ENCODE assay signal across 7 cellular contexts in genomic region chr2:233443511-233444183, GRCh38.
A peak's percentile ranks its signal among the peaks of the same experiment; 100 is the strongest.
DNase-seq lines count a peak whose midpoint lies in the region; FAIRE-seq and TF ChIP-seq lines count a peak whose summit lies in the region.

No MANE protein-coding gene starts in this region.

- H3K9me2 ChIP-seq in Loucy (replicated peaks; ENCODE audit: low read depth, low read length): no peaks in the 10 kb centered on the region

- H3K27ac Mint-ChIP-seq in osteocyte (ENCODE audit: unreplicated experiment): no peak overlapping the region

- peaks cover 28% of the 10 kb centered on the region for H3K36me3 Mint-ChIP-seq in osteocyte (ENCODE audit: unreplicated experiment)

- DNase-seq in GM12891 (ENCODE audit: insufficient read length, low spot score) (peak; percentile 93), SK-N-MC (ENCODE audit: low read depth, low spot score) (peak; percentile 47), activated gamma-delta T cell treated with Interleukin-2 at 50 U/mL for 16 hours (peak; percentile 82), foreskin melanocyte (peak; percentile 37), osteocyte (ENCODE audit: extremely low spot score, unreplicated experiment) (no peak), tibial artery (peak; percentile 69 to 91)

- no peak overlapping the region for H3K4me3 ChIP-seq in Loucy (ENCODE audit: low read length, poor library complexity, severe bottlenecking)
- H3K4me3 ChIP-seq in SK-N-MC: no peak overlapping the region
- H3K4me3 ChIP-seq in tibial artery: no peak overlapping the region

- peak; percentile 94 for FAIRE-seq in GM12891 (lab: Jason Lieb, UNC)

- H3K4me3 Mint-ChIP-seq in osteocyte (ENCODE audit: unreplicated experiment): no peak overlapping the region

- H3K36me3 ChIP-seq in Loucy (ENCODE audit: insufficient read depth, low read length): peaks cover 91% of the 10 kb centered on the region; the same call in 1 of the 2 replicates
- peaks cover 55% of the 10 kb centered on the region for H3K36me3 ChIP-seq in SK-N-MC (ENCODE audit: insufficient read depth, low read length)
- H3K36me3 ChIP-seq in tibial artery: peaks cover 23 to 83% (median 40%) of the 10 kb centered on the region in 3 donors

- TF ChIP-seq POLR2A in GM12891 (IDR thresholded peaks at IDR 0.05; ENCODE audit: low read depth, low read length): no peak

- intact Hi-C loops in tibial artery (cut with DNase I; ENCODE audit: low total_unique reads): loop anchor here (5.0 to 10.0 kb wide), 5 partner anchors 36 to 261 kb away; partner anchors contain the start of gene DGKD

- H3K27me3 Mint-ChIP-seq in osteocyte (ENCODE audit: unreplicated experiment): no peaks in the 10 kb centered on the region

- H3K4me1 Mint-ChIP-seq in osteocyte (ENCODE audit: unreplicated experiment): peaks cover 10% of the 10 kb centered on the region

- H3K4me2 ChIP-seq in Loucy (ENCODE audit: low read depth, low read length, poor library complexity, severe bottlenecking): no peak overlapping the region

- no peak overlapping the region for H3K9ac ChIP-seq in Loucy (ENCODE audit: low read depth, low read length, poor library complexity, severe bottlenecking)
- peak overlapping the region; percentile 55 for H3K9ac ChIP-seq in SK-N-MC (ENCODE audit: insufficient read length)

- peak overlapping the region; percentile 69 for H3K27ac ChIP-seq in SK-N-MC
- peak overlapping the region in 1 of 2 donors; percentile 38 for H3K27ac ChIP-seq in tibial artery

- no peaks in the 10 kb centered on the region for H3K79me2 ChIP-seq in Loucy (ENCODE audit: insufficient read depth, low read length)

- no peaks in the 10 kb centered on the region for H4K20me1 ChIP-seq in Loucy (ENCODE audit: insufficient read depth, low read length, poor library complexity, severe bottlenecking)

- no peak overlapping the region for H2AFZ ChIP-seq in Loucy (ENCODE audit: low read length)

- TF ChIP-seq CTCF in Loucy (conservative IDR thresholded peaks at IDR 0.05; ENCODE audit: low read length) (peak; percentile 84), osteocyte (IDR thresholded peaks at IDR 0.05) (peak; percentile 89), tibial artery (IDR thresholded peaks at IDR 0.05) (peak; percentile 81 to 92)

- no peaks in the 10 kb centered on the region for H3K9me3 Mint-ChIP-seq in osteocyte (ENCODE audit: unreplicated experiment)

- H3K9me3 ChIP-seq in Loucy (ENCODE audit: insufficient read depth, low read depth, low read length): no peaks in the 10 kb centered on the region
- no peaks in the 10 kb centered on the region for H3K9me3 ChIP-seq in SK-N-MC (ENCODE audit: low read depth, low read length)
- no peaks in the 10 kb centered on the region for H3K9me3 ChIP-seq in tibial artery

- H3F3A ChIP-seq in Loucy (ENCODE audit: low read depth): no peaks in the 10 kb centered on the region

- H3K4me1 ChIP-seq in Loucy (ENCODE audit: insufficient read depth, low read length, poor library complexity, severe bottlenecking) (no peaks in the 10 kb centered on the region), tibial artery (peaks cover 0 to 17% (median 6%) of the 10 kb centered on the region in 4 donors)

- H3K27me3 ChIP-seq in Loucy (ENCODE audit: insufficient read depth, low read length, poor library complexity, severe bottlenecking): no peaks in the 10 kb centered on the region
- no peaks in the 10 kb centered on the region for H3K27me3 ChIP-seq in tibial artery

TF ChIP-seq in GM12891, 5 proteins besides CTCF, POLR2A, EP300 and RAD21:
- TF ChIP-seq SPI1 (IDR thresholded peaks at IDR 0.05; ENCODE audit: low read depth, low read length) (no peak), POLR2AphosphoS5 (IDR thresholded peaks at IDR 0.05; ENCODE audit: low read depth, low read length) (no peak), POU2F2 (IDR thresholded peaks at IDR 0.05; ENCODE audit: low read depth, low read length) (no peak), TAF1 (IDR thresholded peaks at IDR 0.05; ENCODE audit: low read depth, low read length) (no peak), PAX5 (IDR thresholded peaks at IDR 0.05; ENCODE audit: insufficient read depth, low read length, severe bottlenecking) (no peak)
TF ChIP-seq in GM12891: peak in this region for 0.
